ENCODE assay signal across 8 cellular contexts in genomic region chr15:41773332-41773728, GRCh38. TPM values are rescaled to one million over a fixed set of nuclear protein-coding genes. Genes with fewer than 3 reads are reported as not detected.
A peak's percentile ranks its signal among the peaks of the same experiment; 100 is the strongest.
DNase-seq lines count a peak whose midpoint lies in the region; ATAC-seq and TF ChIP-seq lines count a peak whose summit lies in the region.

No MANE protein-coding gene starts in this region.

- H3K4me1 Mint-ChIP-seq in central memory CD8-positive, alpha-beta T cell: peaks cover 54% of the 10 kb centered on the region
- H3K4me1 Mint-ChIP-seq in natural killer cell: peaks cover 52 to 56% of the 10 kb centered on the region in 2 donors

- H3K4me3 ChIP-seq in AG04450 (ENCODE audit: low read depth, low read length): peak overlapping the region; percentile 86
- H3K4me3 ChIP-seq in HUES64 (ENCODE audit: low read length): peak overlapping the region; percentile 72

- CTCF ChIA-PET in AG04450 (lab: Charles Lee): interaction anchor here (0.7 to 13.1 kb wide), 18 partner anchors 9 to 309 kb away, joined by 3 to 362 read pairs (median 8); no protein-coding TSS in a partner anchor

- no peak for TF ChIP-seq CTCF in AG04450 (IDR thresholded peaks at IDR 0.05; ENCODE audit: low read depth, low read length)
- TF ChIP-seq CTCF in natural killer cell (IDR thresholded peaks at IDR 0.05): no peak

- H3K4me1 ChIP-seq in HUES64 (ENCODE audit: insufficient read depth, low read length): peaks cover 28% of the 10 kb centered on the region

- H3K9ac ChIP-seq in HUES64 (ENCODE audit: low read depth, low read length): peak overlapping the region; percentile 73

- peak overlapping the region; percentile 86 for H3K27ac Mint-ChIP-seq in central memory CD8-positive, alpha-beta T cell (ENCODE audit: low read depth)
- peak overlapping the region; percentile 93 to 94 for H3K27ac Mint-ChIP-seq in natural killer cell

- DNase-seq in AG04450 (ENCODE audit: low read depth, low spot score): no peak
- DNase-seq in central memory CD8-positive, alpha-beta T cell (ENCODE audit: low spot score in 2 of 2): no peak
- no peak for DNase-seq in natural killer cell
- no peak for DNase-seq in AML-193 (lab: John Stamatoyannopoulos, UW)
- no peak for DNase-seq in stimulated activated CD4-positive, alpha-beta T cell treated with anti-CD3 and anti-CD28 coated beads, Interleukin-15, amount 100 ng/mL, for 24 hours
- no peak for DNase-seq in NCI-H1105 treated with DMSO at 0.1 percent for 48 hours (lab: John Stamatoyannopoulos, UW)

- 71% methylated on average over 5 of the region's 5 CpGs for WGBS in HUES64

- intact Hi-C loops in natural killer cell (cut with micrococcal nuclease): loop anchor here (5.0 kb wide), 4 partner anchors 111 to 1206 kb away; partner anchors contain the start of genes CCDC32, MGA, RPUSD2 and TYRO3

- H3K27me3 Mint-ChIP-seq in central memory CD8-positive, alpha-beta T cell: no peaks in the 10 kb centered on the region
- H3K27me3 Mint-ChIP-seq in natural killer cell (ENCODE audit: low read depth in 2 of 2): no peaks in the 10 kb centered on the region

- H3K4me3 Mint-ChIP-seq in central memory CD8-positive, alpha-beta T cell: peak overlapping the region; percentile 95
- peak overlapping the region; percentile 97 for H3K4me3 Mint-ChIP-seq in natural killer cell

- H3K36me3 Mint-ChIP-seq in central memory CD8-positive, alpha-beta T cell (ENCODE audit: insufficient read depth): peaks cover 14% of the 10 kb centered on the region
- no peaks in the 10 kb centered on the region for H3K36me3 Mint-ChIP-seq in natural killer cell

- POLR2A ChIA-PET in AG04450 (lab: Yijun Ruan, JAX): interaction anchor here (0.8 to 1.2 kb wide), 3 partner anchors 29 to 229 kb away, joined by 3 to 8 read pairs (median 3); partner anchors contain the start of gene RPAP1

- no peaks in the 10 kb centered on the region for H3K9me3 Mint-ChIP-seq in central memory CD8-positive, alpha-beta T cell
- no peaks in the 10 kb centered on the region for H3K9me3 Mint-ChIP-seq in natural killer cell

- H3K36me3 ChIP-seq in HUES64 (ENCODE audit: insufficient read depth, low read length): peaks cover 15% of the 10 kb centered on the region; the same call in 1 of the 2 replicates

- H3K27ac ChIP-seq in AG04450 (ENCODE audit: low read depth, low read length): peak overlapping the region; percentile 49
- peak overlapping the region; percentile 92 for H3K27ac ChIP-seq in HUES64 (ENCODE audit: low read depth, low read length)

- H3K27me3 ChIP-seq in AG04450 (ENCODE audit: control insufficient read depth, insufficient read depth, low read length) (no peaks in the 10 kb centered on the region), HUES64 (ENCODE audit: insufficient read depth, low read length) (no peaks in the 10 kb centered on the region)

- no peak for ATAC-seq in central memory CD8-positive, alpha-beta T cell (replicated peaks; ENCODE audit: extremely low read depth, poor library complexity, severe bottlenecking)
- ATAC-seq in natural killer cell (no peak), GM18498 (IDR thresholded peaks at IDR 0.05; ENCODE audit: unreplicated experiment) (no peak)

- no peaks in the 10 kb centered on the region; the same call in 1 of the 2 replicates for H3K9me3 ChIP-seq in AG04450 (ENCODE audit: control insufficient read depth, insufficient read depth, low read length)
- H3K9me3 ChIP-seq in HUES64 (ENCODE audit: insufficient read depth, low read depth, low read length): no peaks in the 10 kb centered on the region

RNA-seq across cellular contexts. Expression of gene MAPKBP1, which starts 1.0 kb away (rescaled TPM):
- polyA plus RNA-seq in AG04450 (2011; rRNA removed): 6.1 and 10.3 TPM in 2 replicates
- 30.9 and 36.5 TPM in 2 replicates for polyA minus RNA-seq in AG04450 (2011; rRNA and poly(A)+ RNA removed)
- 5.9 TPM for polyA plus RNA-seq in HUES64 (2013, experiment 1 of 2)
- 7.7 TPM for polyA plus RNA-seq in HUES64 (2013, experiment 2 of 2)
- 10 to 100 TPM; 44.8 to 55.4 (median 49.0) TPM for total RNA-seq in natural killer cell

RNA-seq across cellular contexts. Expression of gene JMJD7, which starts 54.6 kb away (rescaled TPM):
- 5.1 and 6.9 TPM in 2 replicates for polyA plus RNA-seq in AG04450 (2011; rRNA removed)
- 4.1 and 6.0 TPM in 2 replicates for polyA minus RNA-seq in AG04450 (2011; rRNA and poly(A)+ RNA removed)
- polyA plus RNA-seq in HUES64 (2013, experiment 1 of 2): 7.2 TPM
- 8.3 TPM for polyA plus RNA-seq in HUES64 (2013, experiment 2 of 2)
- total RNA-seq in natural killer cell: 10 to 100 TPM; 20.3 to 36.4 (median 28.7) TPM
